ENCODE assay signal across 17 cellular contexts in the genomic region with DNA sequence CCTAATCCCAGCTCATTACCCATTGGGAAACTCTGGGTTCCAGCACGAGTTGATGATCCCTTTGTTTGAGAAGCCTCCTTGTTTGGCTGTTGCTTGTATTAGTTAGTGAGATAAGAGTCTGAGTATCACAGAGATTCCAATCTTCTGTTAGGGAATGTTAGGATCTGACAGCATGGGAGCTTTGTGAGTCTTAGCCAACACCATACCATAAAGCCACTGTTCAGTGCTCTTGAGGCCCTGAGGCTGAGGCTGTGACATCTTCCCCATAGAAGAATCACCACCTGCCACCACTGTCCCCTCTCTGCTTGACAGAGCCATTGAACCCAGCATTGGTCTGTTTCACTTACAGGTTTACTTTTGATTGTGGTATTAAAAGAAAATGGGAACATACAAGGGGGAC. TPM values are rescaled to one million over a fixed set of nuclear protein-coding genes. Genes with fewer than 3 reads are reported as not detected.
"Had no signal": no experiment of that assay in that cellular context is flagged by ENCODE, and none has a peak within 500 bp of the region (broad histone marks: within the 10 kb centered on the region; RNA-seq: fewer than 3 reads in every experiment).

No MANE protein-coding gene starts in this region.

- H3K4me1 ChIP-seq: thyroid gland, upper lobe of right lung had no signal

- H3K36me3 Mint-ChIP-seq: naive thymus-derived CD4-positive, alpha-beta T cell had no signal

- H3K4me3 Mint-ChIP-seq: naive thymus-derived CD4-positive, alpha-beta T cell had no signal

- H3K27ac Mint-ChIP-seq: naive thymus-derived CD4-positive, alpha-beta T cell had no signal

- H3K27ac ChIP-seq: heart right ventricle, neutrophil, right atrium auricular region, stomach, thyroid gland, upper lobe of right lung had no signal

- H3K36me3 ChIP-seq: heart right ventricle, neutrophil, right atrium auricular region, sigmoid colon, stomach, thyroid gland, upper lobe of right lung had no signal

- H3K9me3 ChIP-seq: heart right ventricle, neutrophil, right atrium auricular region, sigmoid colon, stomach, thyroid gland, upper lobe of right lung had no signal

- H3K27me3 ChIP-seq: heart right ventricle, right atrium auricular region, sigmoid colon, thyroid gland, upper lobe of right lung had no signal

- DNase-seq: central memory CD4-positive, alpha-beta T cell; cortex of kidney; effector memory CD4-positive, alpha-beta T cell; heart right ventricle; kidney; naive thymus-derived CD4-positive, alpha-beta T cell; posterior cingulate gyrus; sigmoid colon; stimulated activated CD4-positive, alpha-beta T cell treated with anti-CD3 and anti-CD28 coated beads, Interleukin-2, amount 100 ng/mL, for 24 hours; stimulated activated CD4-positive, alpha-beta T cell treated with anti-CD3 and anti-CD28 coated beads, Interleukin-4, amount 100 ng/mL, for 4 hours; stimulated activated naive CD4-positive, alpha-beta T cell; stomach; thyroid gland; upper lobe of right lung had no signal

- H3K4me3 ChIP-seq: heart right ventricle, right atrium auricular region, sigmoid colon, skin epidermis, stomach, thyroid gland, upper lobe of right lung had no signal

RNA-seq across cellular contexts. Expression of a gene that starts 29.3 kb away (rescaled TPM):
- polyA plus RNA-seq: naive thymus-derived CD4-positive, alpha-beta T cell had no signal
